Comparison of ENCODE assay signal across 9 cellular contexts in genomic region chr6:27130668-27131428, GRCh38.
DNase-seq lines count a peak whose midpoint lies in the region; ATAC-seq, FAIRE-seq and TF ChIP-seq lines count a peak whose summit lies in the region.
"Had no signal": no experiment of that assay in that cellular context is flagged by ENCODE, and none has a peak within 500 bp of the region (broad histone marks: within the 10 kb centered on the region; RNA-seq: fewer than 3 reads in every experiment).

No MANE protein-coding gene starts in this region.

- no peaks in the 10 kb centered on the region for H3K9me2 ChIP-seq in OCI-LY7 (ENCODE audit: insufficient read depth, low read length)

- CTCF ChIA-PET in OCI-LY7 (lab: Charles Lee; ENCODE audit: unreplicated experiment): no interaction called here

- TF ChIP-seq CTCF in OCI-LY7 (conservative IDR thresholded peaks at IDR 0.05; ENCODE audit: low read length): no peak
- TF ChIP-seq CTCF in foreskin fibroblast (IDR thresholded peaks at IDR 0.05; ENCODE audit: low read depth, low read length): no peak

- H3K27ac Mint-ChIP-seq in activated naive CD4-positive, alpha-beta T cell treated with anti-CD3 and anti-CD28 coated beads, Interleukin-2, amount 50 U/mL, for 72 hours: peak overlapping the region in 1 of 2 donors; percentile 92
- H3K27ac Mint-ChIP-seq: memory B cell had no signal

- no peaks in the 10 kb centered on the region for H3K9me3 Mint-ChIP-seq in activated naive CD4-positive, alpha-beta T cell treated with anti-CD3 and anti-CD28 coated beads, Interleukin-2, amount 50 U/mL, for 72 hours
- H3K9me3 Mint-ChIP-seq: memory B cell had no signal

- H3K27ac ChIP-seq in OCI-LY7 (ENCODE audit: low read depth, low read length, poor library complexity, severe bottlenecking): peak overlapping the region; percentile 99
- H3K27ac ChIP-seq in skeletal muscle tissue (ENCODE audit: low read depth, low read length): peak overlapping the region; percentile 49

- no peaks in the 10 kb centered on the region for H4K20me1 ChIP-seq in OCI-LY7 (ENCODE audit: insufficient read depth, low read length)

- intact Hi-C loops in OCI-LY7 (cut with micrococcal nuclease; ENCODE audit: unreplicated experiment): loop anchor here (1.0 to 10.0 kb wide), 6 partner anchors 174 to 1744 kb away; a partner anchor contains a TSS

- peaks cover 73% of the 10 kb centered on the region for H3K4me1 ChIP-seq in OCI-LY7 (ENCODE audit: insufficient read depth, low read length, poor library complexity, severe bottlenecking)
- peaks cover 7 to 16% (median 9%) of the 10 kb centered on the region in 3 donors for H3K4me1 ChIP-seq in skeletal muscle tissue (ENCODE audit: control insufficient read depth in 3 of 3, insufficient read depth in 3 of 3, low read length in 3 of 3)

- BruUV-seq in OCI-LY7 (replicated peaks; lab: Mats Ljungman, UMichigan): no TSS peak

- POLR2A ChIA-PET in OCI-LY7 (lab: Charles Lee): interaction anchor here (0.5 to 10.1 kb wide), 19 partner anchors 8 to 1105 kb away, joined by 3 to 235 read pairs (median 5); a partner anchor contains a TSS

- peaks cover 0 to 9% of the 10 kb centered on the region in 2 donors for H3K36me3 Mint-ChIP-seq in activated naive CD4-positive, alpha-beta T cell treated with anti-CD3 and anti-CD28 coated beads, Interleukin-2, amount 50 U/mL, for 72 hours
- H3K36me3 Mint-ChIP-seq: memory B cell had no signal

- peak overlapping the region; percentile 98 for H3K4me2 ChIP-seq in OCI-LY7 (ENCODE audit: low read length)

- H3K36me3 ChIP-seq in OCI-LY7 (ENCODE audit: insufficient read depth, low read length) (peaks cover 13% of the 10 kb centered on the region), skeletal muscle tissue (ENCODE audit: control insufficient read depth in 3 of 3, insufficient read depth in 3 of 3, low read length in 3 of 3) (no peaks in the 10 kb centered on the region)

- DNase-seq in GM18507 (ENCODE audit: extremely low spot score, insufficient read length, low read depth) (no peak), OCI-LY7 (ENCODE audit: low spot score) (peak; percentile 61), foreskin fibroblast (peak in 1 of 2 donors; percentile 9), SIG-M5 treated with dmso at 0.1 percent for 504 hours (lab: John Stamatoyannopoulos, UW; ENCODE audit: unreplicated experiment) (no peak), DMS53 treated with DMSO at 0.1 percent for 48 hours (lab: John Stamatoyannopoulos, UW; ENCODE audit: unreplicated experiment) (no peak), RPMI8226 (no peak)
- no peak for DNase-seq in activated naive CD4-positive, alpha-beta T cell treated with anti-CD3 and anti-CD28 coated beads, Interleukin-2, amount 50 U/mL, for 72 hours (ENCODE audit: low spot score in 2 of 2)

- H3K27me3 ChIP-seq in skeletal muscle tissue (ENCODE audit: control insufficient read depth in 3 of 3, insufficient read depth in 3 of 3, low read length in 3 of 3): no peaks in the 10 kb centered on the region

- no peak for ATAC-seq in activated naive CD4-positive, alpha-beta T cell treated with anti-CD3 and anti-CD28 coated beads, Interleukin-2, amount 50 U/mL, for 72 hours

- peak; percentile 38 for FAIRE-seq in GM18507 (lab: Jason Lieb, UNC)

- no peak overlapping the region for H2AFZ ChIP-seq in OCI-LY7 (ENCODE audit: low read length)

- H3K4me3 ChIP-seq in OCI-LY7 (ENCODE audit: low read depth, low read length, poor library complexity, severe bottlenecking) (peak overlapping the region; percentile 79), foreskin fibroblast (ENCODE audit: low read depth in 1 of 2, low read length in 2 of 2) (peak overlapping the region; percentile 56 to 63), skeletal muscle tissue (ENCODE audit: low read length in 3 of 3) (peak overlapping the region in 2 of 3 donors; percentile 79 to 90)

- peaks cover 14% of the 10 kb centered on the region; the same call in 1 of the 2 replicates for H3K9me3 ChIP-seq in OCI-LY7 (ENCODE audit: low read length)
- no peaks in the 10 kb centered on the region for H3K9me3 ChIP-seq in skeletal muscle tissue (ENCODE audit: control insufficient read depth in 3 of 3, low read length in 3 of 3)

- peaks cover 7% of the 10 kb centered on the region; the same call in 1 of the 2 replicates for H3K79me2 ChIP-seq in OCI-LY7 (ENCODE audit: insufficient read depth, low read depth, low read length)

- H3K9ac ChIP-seq in skeletal muscle tissue (ENCODE audit: low read depth in 1 of 3, low read length in 3 of 3): peak overlapping the region in 1 of 3 donors; percentile 52
